3 cellular contexts compared by ENCODE assay signal in genomic region chr15:44770715-44771114, GRCh38.
TF ChIP-seq lines count a peak whose summit lies in the region.

No MANE protein-coding gene starts in this region.

TF ChIP-seq in HEK293, 187 proteins besides CTCF, POLR2A, EP300 and RAD21:
- peak; percentile 75 for TF ChIP-seq SETDB1 (IDR thresholded peaks at IDR 0.05; ENCODE audit: insufficient read length, low read length)

TF ChIP-seq in GM12878, 131 proteins besides CTCF, POLR2A, EP300 and RAD21:
- peak; percentile 82 for TF ChIP-seq CBX5 (IDR thresholded peaks at IDR 0.05; ENCODE audit: low read depth)

TF ChIP-seq in K562, 482 proteins besides CTCF, POLR2A, EP300 and RAD21:
- 0 out of 4 replicates have a peak, but pooled peaks of 1 of the 2 experiments have one; percentile 37 for TF ChIP-seq TRIM24 (IDR thresholded peaks at IDR 0.05)
- TF ChIP-seq CBX5 (IDR thresholded peaks at IDR 0.05; ENCODE audit: borderline replicate concordance, low read depth): peak; percentile 94
- peak; percentile 95 for TF ChIP-seq ZNF445 (CRISPR knock-in tag; IDR thresholded peaks at IDR 0.05; ENCODE audit: low read depth)
- peak in 1 of 2 experiments; percentile 76; a peak in 2 of 3 replicates for TF ChIP-seq CBX3 (IDR thresholded peaks at IDR 0.05; ENCODE audit: borderline replicate concordance in 1 of 2, low read length in 2 of 2)
- peak; percentile 87 for TF ChIP-seq TRIM28 (IDR thresholded peaks at IDR 0.05)
- peak; percentile 41 for TF ChIP-seq ZNF280A (IDR thresholded peaks at IDR 0.05; ENCODE audit: low read depth, partially characterized antibody)
